Comparison of ENCODE assay signal across 29 cellular contexts in genomic region chr4:146267826-146268225, GRCh38. TPM values are rescaled to one million over a fixed set of nuclear protein-coding genes. Genes with fewer than 3 reads are reported as not detected.
"Had no signal": no experiment of that assay in that cellular context is flagged by ENCODE, and none has a peak within 500 bp of the region (broad histone marks: within the 10 kb centered on the region; RNA-seq: fewer than 3 reads in every experiment).

No MANE protein-coding gene starts in this region.

- H3K4me3 Mint-ChIP-seq: activated CD8-positive, alpha-beta T cell treated with anti-CD3 and anti-CD28 coated beads, Interleukin-2, amount 10 ng/mL, durations not matched to agents 7 days and 5 days; activated naive CD4-positive, alpha-beta T cell treated with anti-CD3 and anti-CD28 coated beads, Interleukin-2, amount 50 U/mL, for 24 hours; T-cell had no signal

- H3K36me3 ChIP-seq: brain microvascular endothelial cell, cardiac muscle cell, MG63 had no signal

- FAIRE-seq: astrocyte had no signal

- H3K27me3 Mint-ChIP-seq: activated naive CD4-positive, alpha-beta T cell treated with anti-CD3 and anti-CD28 coated beads, Interleukin-2, amount 50 U/mL, for 24 hours; T-cell had no signal

- DNase-seq: activated CD4-positive, alpha-beta T cell treated with anti-CD3 and anti-CD28 coated beads for 4 hours; activated CD4-positive, alpha-beta T cell treated with anti-CD3 and anti-CD28 coated beads, Interleukin-2, amount 50 U/mL, for 4 hours; activated CD8-positive, alpha-beta memory T cell treated with anti-CD3 and anti-CD28 coated beads, Interleukin-2, amount 50 U/mL, for 48 hours; activated CD8-positive, alpha-beta T cell treated with anti-CD3 and anti-CD28 coated beads, Interleukin-2, amount 10 ng/mL, durations not matched to agents 7 days and 5 days; activated T-cell treated with anti-CD3 and anti-CD28 coated beads, Interleukin-2, amount 50 U/mL, for 1 hour; amniotic stem cell; brain microvascular endothelial cell; MG63; NCI-H1105; NCI-H1436; NCI-H1694 treated with DMSO at 0.1 percent for 48 hours; NCI-H2029 treated with DMSO at 0.1 percent for 48 hours; NCI-H345; NCI-H510A; NCI-H526 treated with DMSO at 0.1 percent for 48 hours; NCI-H82; NK-92 treated with Interleukin-12 subunit alpha and Interleukin-12 subunit beta, amount 100 ng/mL, for 24 hours; OCI-M1; RPMI8226; T-cell; T-helper 2 cell; T1000 had no signal

- H3K27me3 ChIP-seq: brain microvascular endothelial cell, cardiac muscle cell, MG63 had no signal

- H3K9me3 ChIP-seq: MG63 had no signal

- H3K27ac ChIP-seq: brain microvascular endothelial cell, cardiac muscle cell, SK-N-MC, VCaP had no signal

- H3K4me3 ChIP-seq: cardiac muscle cell, MG63, SK-N-MC had no signal

- ATAC-seq: activated CD8-positive, alpha-beta T cell treated with anti-CD3 and anti-CD28 coated beads, Interleukin-2, amount 10 ng/mL, durations not matched to agents 7 days and 5 days; Panc1; Right ventricle myocardium inferior; T-cell had no signal

- H3K27ac Mint-ChIP-seq: activated CD8-positive, alpha-beta T cell treated with anti-CD3 and anti-CD28 coated beads, Interleukin-2, amount 10 ng/mL, durations not matched to agents 7 days and 5 days; activated naive CD4-positive, alpha-beta T cell treated with anti-CD3 and anti-CD28 coated beads, Interleukin-2, amount 50 U/mL, for 24 hours; T-cell had no signal

- H3K4me1 Mint-ChIP-seq: activated naive CD4-positive, alpha-beta T cell treated with anti-CD3 and anti-CD28 coated beads, Interleukin-2, amount 50 U/mL, for 24 hours; T-cell had no signal

- H3K9me3 Mint-ChIP-seq: activated naive CD4-positive, alpha-beta T cell treated with anti-CD3 and anti-CD28 coated beads, Interleukin-2, amount 50 U/mL, for 24 hours; T-cell had no signal

RNA-seq across cellular contexts. Expression of gene REELD1, which starts 53.5 kb away (rescaled TPM):
- total RNA-seq: activated CD8-positive, alpha-beta T cell treated with anti-CD3 and anti-CD28 coated beads, Interleukin-2, amount 10 ng/mL, durations not matched to agents 7 days and 5 days; astrocyte; cardiac muscle cell; Right ventricle myocardium inferior had no signal
- polyA plus RNA-seq: cardiac muscle cell had no signal
